25 cellular contexts compared by ENCODE assay signal in genomic region chr10:112827951-112828350, GRCh38.
DNase-seq lines count a peak whose midpoint lies in the region; ATAC-seq, FAIRE-seq and TF ChIP-seq lines count a peak whose summit lies in the region.
"Had no signal": no experiment of that assay in that cellular context is flagged by ENCODE, and none has a peak within 500 bp of the region (broad histone marks: within the 10 kb centered on the region; RNA-seq: fewer than 3 reads in every experiment).

No MANE protein-coding gene starts in this region.

- POLR2A ChIA-PET in PC-3 (lab: Charles Lee; ENCODE audit: unreplicated experiment): no interaction called here

- no peaks in the 10 kb centered on the region for H3K27me3 ChIP-seq in PC-3 (ENCODE audit: low read length)
- H3K27me3 ChIP-seq in bronchial epithelial cell (ENCODE audit: control insufficient read depth, insufficient read depth, low read length): no peaks in the 10 kb centered on the region
- no peaks in the 10 kb centered on the region for H3K27me3 ChIP-seq in MG63

- H4K20me1 ChIP-seq in PC-3 (ENCODE audit: low read length): no peaks in the 10 kb centered on the region

- intact Hi-C loops in PC-3 (cut with micrococcal nuclease): no loop called here

- H3F3A ChIP-seq in PC-3 (ENCODE audit: low read length, unreplicated experiment): no peaks in the 10 kb centered on the region

- peak overlapping the region; percentile 41; the same call in 1 of the 2 replicates for H3K4me2 ChIP-seq in PC-3 (ENCODE audit: low read length)

- H3K9me3 ChIP-seq in PC-3 (ENCODE audit: low read length): no peaks in the 10 kb centered on the region
- H3K9me3 ChIP-seq in MG63: no peaks in the 10 kb centered on the region

- DNase-seq in EL (peak; percentile 25), PC-3 (peak; percentile 49), bronchial epithelial cell (ENCODE audit: low read depth) (peak; percentile 78), foreskin melanocyte (peak; percentile 26), GM03348 (ENCODE audit: low spot score) (no peak), MG63 (no peak), NCI-H524 (lab: John Stamatoyannopoulos, UW) (no peak), anterior cingulate cortex (lab: John Stamatoyannopoulos, UW) (no peak)
- DNase-seq: AML-193; C1 segment of cervical spinal cord; Calu3; CD8-positive, alpha-beta memory T cell; DMS153; GF-D8; NCI-H1092 treated with DMSO at 0.1 percent for 48 hours; NCI-H1436 treated with DMSO at 0.1 percent for 48 hours; NCI-H1930; NCI-H2227 treated with DMSO at 0.1 percent for 48 hours; NCI-H510A; NCI-H748 treated with DMSO at 0.1 percent for 48 hours; NK-92 treated with Interleukin-12 subunit alpha and Interleukin-12 subunit beta, amount 100 ng/mL, for 24 hours; Right ventricle myocardium superior; SW 1271 had no signal

- no peaks in the 10 kb centered on the region for H3K9me2 ChIP-seq in PC-3 (replicated peaks; ENCODE audit: low read length)

- H3K4me1 ChIP-seq in PC-3 (ENCODE audit: insufficient read depth, low read length): peaks cover 11% of the 10 kb centered on the region

- FAIRE-seq in bronchial epithelial cell (lab: Jason Lieb, UNC): no peak
- FAIRE-seq: GM19239 had no signal

- no peak overlapping the region for H3K27ac ChIP-seq in PC-3 (ENCODE audit: low read length)

- no peak overlapping the region for H3K4me3 ChIP-seq in PC-3 (ENCODE audit: low read length)
- no peak overlapping the region for H3K4me3 ChIP-seq in bronchial epithelial cell (ENCODE audit: low read depth, low read length)
- H3K4me3 ChIP-seq in MG63: no peak overlapping the region

- H3K79me2 ChIP-seq in PC-3 (ENCODE audit: low read length): no peaks in the 10 kb centered on the region

- CTCF ChIA-PET in PC-3 (lab: Charles Lee): no interaction called here

- no TSS peak for BruUV-seq in PC-3 (replicated peaks; lab: Mats Ljungman, UMichigan)

- ATAC-seq in PC-3: no peak
- ATAC-seq: Panc1 had no signal

- no peaks in the 10 kb centered on the region for H3K36me3 ChIP-seq in PC-3 (ENCODE audit: low read depth, low read length)
- no peaks in the 10 kb centered on the region for H3K36me3 ChIP-seq in bronchial epithelial cell (ENCODE audit: control insufficient read depth, insufficient read depth, low read length)
- no peaks in the 10 kb centered on the region for H3K36me3 ChIP-seq in MG63

- H2AFZ ChIP-seq in PC-3 (ENCODE audit: low read length): no peak overlapping the region

- H3K9ac ChIP-seq in PC-3 (ENCODE audit: low read length): no peak overlapping the region

- TF ChIP-seq CTCF in PC-3 (conservative IDR thresholded peaks at IDR 0.05; ENCODE audit: low read depth, low read length): no peak
- no peak for TF ChIP-seq CTCF in bronchial epithelial cell (IDR thresholded peaks at IDR 0.05; ENCODE audit: insufficient read depth, low read length, severe bottlenecking)

Comparison
In these comparisons a context has a peak if more than half of its experiments do, and no peak if none do; other contexts are left out.
1. DNase-seq: peak in EL (single experiment), PC-3 (single experiment), bronchial epithelial cell (single experiment) and foreskin melanocyte (single experiment); none in GM03348 (single experiment), MG63 (single experiment), NCI-H524 (0 of 2) and anterior cingulate cortex (0 of 58).